Comparison of ENCODE assay signal across 1 cellular context in genomic region chr3:195820901-195821300, GRCh38.
TF ChIP-seq lines count a peak whose summit lies in the region.

No MANE protein-coding gene starts in this region.

TF ChIP-seq in H1, 55 proteins besides CTCF, POLR2A, EP300 and RAD21:
- TF ChIP-seq JUN (IDR thresholded peaks at IDR 0.05; ENCODE audit: low read depth, low read length) (no peak), POLR2AphosphoS5 (IDR thresholded peaks at IDR 0.05; ENCODE audit: low read depth, low read length) (no peak), NRF1 (IDR thresholded peaks at IDR 0.05; ENCODE audit: low read depth, low read length) (no peak), SIN3A (conservative IDR thresholded peaks at IDR 0.05 in 1 of 2, IDR thresholded peaks at IDR 0.05 in 1 of 2; ENCODE audit: low read depth in 1 of 2, low read length in 2 of 2) (no peak), SIRT6 (IDR thresholded peaks at IDR 0.05; ENCODE audit: low read length) (no peak), RFX5 (IDR thresholded peaks at IDR 0.05; ENCODE audit: borderline replicate concordance, low read depth, low read length) (no peak), NANOG (IDR thresholded peaks at IDR 0.05; ENCODE audit: insufficient read depth, low read depth, low read length, poor library complexity, severe bottlenecking) (no peak), YY1 (IDR thresholded peaks at IDR 0.05; ENCODE audit: low read depth, low read length) (no peak), EZH2 (IDR thresholded peaks at IDR 0.05; ENCODE audit: low read depth, low read length, severe bottlenecking) (no peak), CHD2 (IDR thresholded peaks at IDR 0.05; ENCODE audit: low read length) (no peak), KDM5A (IDR thresholded peaks at IDR 0.05; ENCODE audit: low read length) (no peak), SIX5 (IDR thresholded peaks at IDR 0.05; ENCODE audit: low read depth, low read length) (no peak), POU5F1 (IDR thresholded peaks at IDR 0.05; ENCODE audit: low read depth, low read length) (no peak), TBP (IDR thresholded peaks at IDR 0.05; ENCODE audit: low read depth, low read length) (no peak)
